Comparison of ENCODE assay signal across 13 cellular contexts in the genomic region with DNA sequence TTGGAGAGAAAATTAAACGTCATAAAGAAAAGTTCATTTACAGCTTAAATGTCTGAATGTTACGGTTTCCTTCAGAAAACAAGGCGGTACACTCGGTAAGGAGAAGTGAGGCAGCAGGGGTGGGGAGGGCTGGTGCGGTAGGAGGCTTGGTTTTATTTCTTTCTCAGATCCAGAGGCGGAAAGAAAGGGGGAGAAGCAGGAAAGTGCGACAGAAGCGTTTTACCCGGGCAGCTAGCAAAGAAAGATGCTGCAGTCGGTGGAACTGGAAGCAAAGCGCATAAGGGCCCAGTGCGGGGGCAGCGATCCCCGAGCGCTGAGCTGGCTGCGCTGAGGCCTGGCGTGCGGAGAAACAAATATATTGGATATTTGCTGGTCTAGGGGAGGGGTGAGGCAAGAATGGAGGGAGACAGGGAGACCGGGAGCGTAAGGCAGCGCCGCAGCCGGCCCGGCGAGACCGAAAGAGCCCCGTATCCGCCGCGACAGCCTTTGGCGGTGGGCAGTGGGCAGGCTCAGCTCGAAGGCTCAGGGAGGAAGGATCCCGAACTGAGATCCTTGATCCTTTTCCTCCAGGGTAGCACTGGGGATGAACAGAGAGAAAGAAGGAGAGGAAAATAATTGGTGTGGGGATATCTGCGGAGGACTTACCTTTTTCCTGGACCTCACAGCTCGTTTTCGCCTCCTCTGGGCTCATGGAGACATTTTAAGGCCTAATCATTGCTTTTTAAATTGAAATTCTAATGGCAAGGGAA. TPM values are rescaled to one million over a fixed set of nuclear protein-coding genes. Genes with fewer than 3 reads are reported as not detected.
DNase-seq lines count a peak whose midpoint lies in the region; ATAC-seq and TF ChIP-seq lines count a peak whose summit lies in the region.
"Had no signal": no experiment of that assay in that cellular context is flagged by ENCODE, and none has a peak within 500 bp of the region (broad histone marks: within the 10 kb centered on the region; RNA-seq: fewer than 3 reads in every experiment).

No MANE protein-coding gene starts in this region.

- H3K4me3 Mint-ChIP-seq in activated T-helper 17 cell treated with anti-CD3 and anti-CD28 coated beads, Interleukin-2, amount 50 U/mL, for 72 hours = peak overlapping the region; percentile 10

- whole genome bisulfite sequencing in ovary, 3 donors = 13 to 43% (median 17%) methylated on average over 36 of the region's 36 CpGs

- intact Hi-C loops in ovary (cut with DNase I) = no loop called here

- no peak for ATAC-seq in activated T-helper 17 cell treated with anti-CD3 and anti-CD28 coated beads, Interleukin-2, amount 50 U/mL, for 72 hours (replicated peaks)
- ATAC-seq in GM19467 (IDR thresholded peaks at IDR 0.05; ENCODE audit: unreplicated experiment) = no peak
- ATAC-seq: activated CD4-positive, CD25-positive, alpha-beta regulatory T cell treated with anti-CD3 and anti-CD28 coated beads, Interleukin-2, amount 50 U/mL, for 24 hours; left lobe of liver had no signal

- peak; percentile 54 for DNase-seq in EL
- no peak for DNase-seq in ovary
- DNase-seq in NCI-H1092 treated with DMSO at 0.1 percent for 48 hours (lab: John Stamatoyannopoulos, UW) = no peak
- DNase-seq in LoVo (ENCODE audit: low spot score) = no peak
- DNase-seq: anterior cingulate cortex, erythroblast, NCI-H1436, stomach had no signal

- H3K36me3 ChIP-seq in ovary = no peaks in the 10 kb centered on the region
- H3K36me3 ChIP-seq: stomach had no signal

- peaks cover 82% of the 10 kb centered on the region for H3K27me3 Mint-ChIP-seq in activated T-helper 17 cell treated with anti-CD3 and anti-CD28 coated beads, Interleukin-2, amount 50 U/mL, for 72 hours

- peaks cover 15% of the 10 kb centered on the region for H3K4me1 Mint-ChIP-seq in activated T-helper 17 cell treated with anti-CD3 and anti-CD28 coated beads, Interleukin-2, amount 50 U/mL, for 72 hours

- peaks cover 13% of the 10 kb centered on the region for H3K36me3 Mint-ChIP-seq in activated T-helper 17 cell treated with anti-CD3 and anti-CD28 coated beads, Interleukin-2, amount 50 U/mL, for 72 hours (ENCODE audit: low read depth)

- TF ChIP-seq POLR2A in ovary (IDR thresholded peaks at IDR 0.05) = no peak

- peak overlapping the region; percentile 21 for H3K4me3 ChIP-seq in ovary

- no peak for TF ChIP-seq CTCF in ovary (IDR thresholded peaks at IDR 0.05)

- no peak overlapping the region for H3K27ac ChIP-seq in ovary
- H3K27ac ChIP-seq: HL-60, stomach had no signal

- H3K27ac Mint-ChIP-seq in activated T-helper 17 cell treated with anti-CD3 and anti-CD28 coated beads, Interleukin-2, amount 50 U/mL, for 72 hours = no peak overlapping the region

- no peaks in the 10 kb centered on the region for H3K9me3 ChIP-seq in ovary

- no peaks in the 10 kb centered on the region for H3K9me3 Mint-ChIP-seq in activated T-helper 17 cell treated with anti-CD3 and anti-CD28 coated beads, Interleukin-2, amount 50 U/mL, for 72 hours

- no peaks in the 10 kb centered on the region for H3K4me1 ChIP-seq in ovary (ENCODE audit: insufficient read depth)

- peaks cover 12% of the 10 kb centered on the region for H3K27me3 ChIP-seq in ovary

- TF ChIP-seq EP300 in ovary (IDR thresholded peaks at IDR 0.05) = no peak

RNA-seq across cellular contexts. Expression of gene HOXC11, which starts 6.4 kb away (rescaled TPM):
- total RNA-seq in activated T-helper 17 cell treated with anti-CD3 and anti-CD28 coated beads, Interleukin-2, amount 50 U/mL, for 72 hours = not detected
- 1 to 10 TPM in 1 of 7 donors, not detected in 6; 1.1 TPM for total RNA-seq in ovary
- under 1 TPM in 1 of 2 donors, not detected in 1; 0.12 TPM for polyA plus RNA-seq in ovary
- total RNA-seq: left lobe of liver, stomach had no signal
- polyA plus RNA-seq: stomach had no signal

RNA-seq across cellular contexts. Expression of gene HOTAIR, which starts 8.2 kb away (rescaled TPM):
- total RNA-seq in activated T-helper 17 cell treated with anti-CD3 and anti-CD28 coated beads, Interleukin-2, amount 50 U/mL, for 72 hours = not detected
- under 1 TPM in 2 of 7 donors, not detected in 5; 0.24 to 0.32 TPM for total RNA-seq in ovary
- 1 to 10 TPM in 1 of 2 donors, under 1 TPM in 1; 0.02 to 1.2 TPM for polyA plus RNA-seq in ovary
- total RNA-seq: left lobe of liver, stomach had no signal
- polyA plus RNA-seq: stomach had no signal

RNA-seq across cellular contexts. Expression of gene HOXC12, which starts 11.9 kb away (rescaled TPM):
- not detected for total RNA-seq in activated T-helper 17 cell treated with anti-CD3 and anti-CD28 coated beads, Interleukin-2, amount 50 U/mL, for 72 hours
- not detected for total RNA-seq in ovary
- not detected for polyA plus RNA-seq in ovary
- total RNA-seq: left lobe of liver, stomach had no signal
- polyA plus RNA-seq: stomach had no signal

RNA-seq across cellular contexts. Expression of gene HOXC10, which starts 18.4 kb away (rescaled TPM):
- not detected for total RNA-seq in activated T-helper 17 cell treated with anti-CD3 and anti-CD28 coated beads, Interleukin-2, amount 50 U/mL, for 72 hours
- 1 to 10 TPM in 2 of 7 donors, under 1 TPM in 3, not detected in 2; 0.15 to 5.0 (median 0.23) TPM for total RNA-seq in ovary
- polyA plus RNA-seq in ovary = 10 to 100 TPM in 1 of 2 donors, 1 to 10 TPM in 1; 2.0 to 15.4 TPM
- total RNA-seq: stomach had no signal
- polyA plus RNA-seq: stomach had no signal

RNA-seq across cellular contexts. Expression of gene HOXC13, which starts 27.9 kb away (rescaled TPM):
- total RNA-seq in activated T-helper 17 cell treated with anti-CD3 and anti-CD28 coated beads, Interleukin-2, amount 50 U/mL, for 72 hours = not detected
- not detected for total RNA-seq in ovary
- not detected for polyA plus RNA-seq in ovary
- total RNA-seq: left lobe of liver, stomach had no signal
- polyA plus RNA-seq: stomach had no signal
